In the genomic region with DNA sequence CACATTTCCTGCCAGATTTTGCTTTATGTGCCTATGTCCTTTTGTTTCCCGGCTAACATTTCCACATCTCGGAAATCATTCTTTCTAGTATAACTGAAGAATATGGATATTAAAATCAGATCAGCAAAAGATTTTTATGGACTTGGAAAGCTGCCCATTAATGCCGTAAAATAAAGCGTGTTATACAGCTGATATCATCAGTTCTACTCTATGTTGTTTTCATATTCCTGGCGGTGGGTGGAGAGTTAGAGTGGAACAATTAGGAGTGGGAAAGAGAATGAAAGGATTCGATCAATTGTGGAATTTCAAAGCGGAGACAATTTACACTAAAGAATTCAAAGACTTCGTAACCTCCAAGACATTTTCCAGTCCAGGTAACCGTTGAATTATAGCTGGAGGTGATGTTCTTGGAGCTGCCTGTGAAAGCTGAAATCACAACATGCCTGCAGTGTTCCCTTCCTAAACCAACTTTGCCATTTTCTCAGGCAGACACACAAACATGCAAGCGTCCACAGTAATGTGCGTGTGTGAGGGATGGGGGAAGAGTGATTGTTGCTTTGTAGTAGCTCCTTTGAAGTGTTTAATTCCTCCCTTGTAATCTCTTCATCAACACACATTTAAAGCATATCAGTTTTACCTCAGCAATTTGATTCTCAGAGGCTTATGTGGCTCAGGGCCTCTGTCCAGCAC, we compare ENCODE assay signal across 8 cellular contexts.
DNase-seq lines count a peak whose midpoint lies in the region; ATAC-seq and TF ChIP-seq lines count a peak whose summit lies in the region.

No MANE protein-coding gene starts in this region.

- H3K36me3 ChIP-seq in SJCRH30 (no peaks in the 10 kb centered on the region), gastrocnemius medialis (no peaks in the 10 kb centered on the region)

- intact Hi-C loops in gastrocnemius medialis (cut with DNase I; ENCODE audit: low total_unique reads): loop anchor here (1.0 kb wide), 1 partner anchor 88 kb away; no protein-coding TSS in a partner anchor

- peak; percentile 61 for DNase-seq in ELF-1 (ENCODE audit: low read depth, low spot score)
- DNase-seq in SJCRH30: peak in 1 of 2 experiments; percentile 60
- peak; percentile 62 for DNase-seq in fibroblast of villous mesenchyme (ENCODE audit: low read depth)
- DNase-seq in gastrocnemius medialis: no peak
- DNase-seq in COLO829 (ENCODE audit: low spot score): no peak
- DNase-seq in NCI-H187 (lab: John Stamatoyannopoulos, UW): no peak

- TF ChIP-seq POLR2A in gastrocnemius medialis (IDR thresholded peaks at IDR 0.05) (no peak), GM18505 (IDR thresholded peaks at IDR 0.05; ENCODE audit: borderline replicate concordance, extremely low read depth, insufficient read depth, insufficient read length) (no peak)

- H3K4me3 ChIP-seq in SJCRH30 (peak overlapping the region; percentile 53), fibroblast of villous mesenchyme (ENCODE audit: low read depth, low read length) (peak overlapping the region; percentile 42), gastrocnemius medialis (peak overlapping the region; percentile 37 to 53 (median 41))

- peak in 1 of 2 donors; percentile 17 for ATAC-seq in gastrocnemius medialis
- ATAC-seq in GM18505 (IDR thresholded peaks at IDR 0.05; ENCODE audit: unreplicated experiment): no peak
- ATAC-seq in HG02798 (IDR thresholded peaks at IDR 0.05; ENCODE audit: poor library complexity, unreplicated experiment): no peak

- no peaks in the 10 kb centered on the region for H3K9me3 ChIP-seq in SJCRH30 (replicated peaks)
- no peaks in the 10 kb centered on the region for H3K9me3 ChIP-seq in gastrocnemius medialis

- in situ Hi-C loops in gastrocnemius medialis (cut with MboI; ENCODE audit: low sequenced_read_pairs in 4 of 4): no loop called here

- H3K4me1 ChIP-seq in SJCRH30 (peaks cover 50% of the 10 kb centered on the region), gastrocnemius medialis (peaks cover 50 to 62% of the 10 kb centered on the region in 2 donors)

- peak overlapping the region; percentile 84 for H3K27ac ChIP-seq in SJCRH30
- peak overlapping the region; percentile 78 to 89 (median 86) for H3K27ac ChIP-seq in gastrocnemius medialis

- TF ChIP-seq CTCF in fibroblast of villous mesenchyme (IDR thresholded peaks at IDR 0.05; ENCODE audit: insufficient read depth, low read depth, low read length) (no peak), gastrocnemius medialis (IDR thresholded peaks at IDR 0.05 in 4 of 5, conservative IDR thresholded peaks at IDR 0.05 in 1 of 5) (no peak)

- H3K27me3 ChIP-seq in SJCRH30 (no peaks in the 10 kb centered on the region), gastrocnemius medialis (no peaks in the 10 kb centered on the region)

Comparison
In these comparisons a context has a peak if more than half of its experiments do, and no peak if none do; other contexts are left out.
1. DNase-seq: peak in ELF-1 (single experiment) and fibroblast of villous mesenchyme (single experiment); none in gastrocnemius medialis (0 of 2), COLO829 (single experiment) and NCI-H187 (0 of 2).
2. Peak in every context shown above with its lines, with median percentiles within 50 percentile points of each other: H3K4me3 ChIP-seq.